21 cellular contexts compared by ENCODE assay signal in the genomic region with DNA sequence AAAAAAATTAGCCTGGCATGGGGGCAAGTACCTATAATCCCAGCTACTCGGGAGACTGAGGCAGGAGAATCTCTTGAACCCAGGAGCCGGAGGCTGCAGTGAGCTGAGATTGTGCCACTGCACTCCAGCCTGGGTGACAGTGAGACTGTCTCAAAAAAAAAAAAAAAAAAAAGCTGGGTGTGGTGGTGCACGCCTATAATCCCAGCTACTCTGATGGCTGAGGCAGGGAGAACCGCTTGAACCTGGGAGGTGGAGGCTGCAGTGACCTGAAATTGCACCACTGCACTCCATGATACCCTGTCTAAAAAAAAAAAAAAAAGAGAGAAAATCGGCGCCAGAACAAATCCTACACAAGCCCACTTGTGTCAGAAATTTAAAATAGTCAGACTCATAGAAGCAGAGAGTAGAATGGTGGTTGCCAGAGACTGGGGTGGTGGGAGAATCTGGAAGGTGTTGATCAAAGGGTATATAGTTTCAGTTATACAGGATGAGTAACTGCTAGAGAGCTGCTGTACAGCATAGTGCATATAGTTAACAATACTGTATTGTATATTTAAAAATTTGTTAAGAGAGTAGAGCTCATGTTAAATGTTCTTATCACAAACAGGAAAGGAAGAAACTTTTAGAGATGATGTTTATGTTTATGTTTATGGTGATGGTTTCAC. TPM values are rescaled to one million over a fixed set of nuclear protein-coding genes. Genes with fewer than 3 reads are reported as not detected.
A peak's percentile ranks its signal among the peaks of the same experiment; 100 is the strongest.
DNase-seq lines count a peak whose midpoint lies in the region; ATAC-seq lines count a peak whose summit lies in the region.
"Had no signal": no experiment of that assay in that cellular context is flagged by ENCODE, and none has a peak within 500 bp of the region (broad histone marks: within the 10 kb centered on the region; RNA-seq: fewer than 3 reads in every experiment).

No MANE protein-coding gene starts in this region.

- no peaks in the 10 kb centered on the region for H3K9me3 Mint-ChIP-seq in activated CD4-positive, alpha-beta T cell treated with anti-CD3 and anti-CD28 coated beads, Interleukin-2, amount 10 ng/mL, durations not matched to agents 7 days and 5 days
- H3K9me3 Mint-ChIP-seq: stimulated activated naive B cell treated with anti-CD40 and anti-IgM and Interleukin-4, amounts not matched to agents 10 μg/mL and 1 μg/mL and 100 μg/mL, for 72 hours had no signal

- CTCF ChIA-PET in activated CD4-positive, alpha-beta T cell treated with anti-CD3 and anti-CD28 coated beads, Interleukin-2, amount 10 ng/mL, durations not matched to agents 7 days and 5 days (lab: Charles Lee), result interaction anchor here (1.7 kb wide), 1 partner anchor 11 kb away, joined by 7 read pairs; the partner anchor contains the start of gene DIP2A

- H3K4me1 Mint-ChIP-seq in activated CD4-positive, alpha-beta T cell treated with anti-CD3 and anti-CD28 coated beads, Interleukin-2, amount 10 ng/mL, durations not matched to agents 7 days and 5 days, result peaks cover 22% of the 10 kb centered on the region

- no peak overlapping the region for H3K27ac Mint-ChIP-seq in activated CD4-positive, alpha-beta T cell treated with anti-CD3 and anti-CD28 coated beads, Interleukin-2, amount 10 ng/mL, durations not matched to agents 7 days and 5 days
- H3K27ac Mint-ChIP-seq: stimulated activated naive B cell treated with anti-CD40 and anti-IgM and Interleukin-4, amounts not matched to agents 10 μg/mL and 1 μg/mL and 100 μg/mL, for 72 hours had no signal

- DNase-seq in activated CD4-positive, alpha-beta T cell treated with anti-CD3 and anti-CD28 coated beads for 48 hours, result peak; percentile 17
- no peak for DNase-seq in activated CD4-positive, alpha-beta T cell treated with anti-CD3 and anti-CD28 coated beads, Interleukin-2, amount 10 ng/mL, durations not matched to agents 7 days and 5 days
- DNase-seq in stimulated activated CD4-positive, alpha-beta T cell treated with anti-CD3 and anti-CD28 coated beads, Interleukin-15, amount 100 ng/mL, for 24 hours, result peak; percentile 14
- no peak for DNase-seq in stimulated activated CD4-positive, alpha-beta T cell treated with anti-CD3 and anti-CD28 coated beads, Interleukin-2, amount 100 ng/mL, for 48 hours
- no peak for DNase-seq in left colon
- no peak for DNase-seq in NAMALWA (ENCODE audit: low spot score)
- DNase-seq: activated effector memory CD4-positive, alpha-beta T cell treated with Interleukin-2 at 50 U/mL for 16 hours; body of pancreas; cerebellar nuclear complex; DMS79 treated with DMSO at 0.1 percent for 48 hours; dorsolateral prefrontal cortex; esophagus squamous epithelium; foreskin keratinocyte; heart left ventricle; NCI-H774; stimulated activated naive B cell treated with anti-CD40 and anti-IgM and Interleukin-4, amounts not matched to agents 10 μg/mL and 1 μg/mL and 100 μg/mL, for 72 hours; SW 1271; T1000 had no signal

- intact Hi-C loops in left colon (cut with DNase I, micrococcal nuclease), result no loop called here

- peaks cover 21% of the 10 kb centered on the region for H3K36me3 Mint-ChIP-seq in activated CD4-positive, alpha-beta T cell treated with anti-CD3 and anti-CD28 coated beads, Interleukin-2, amount 10 ng/mL, durations not matched to agents 7 days and 5 days (ENCODE audit: low read depth)

- POLR2A ChIA-PET in activated CD4-positive, alpha-beta T cell treated with anti-CD3 and anti-CD28 coated beads, Interleukin-2, amount 10 ng/mL, durations not matched to agents 7 days and 5 days (lab: Charles Lee), result no interaction called here

- no peaks in the 10 kb centered on the region for H3K27me3 Mint-ChIP-seq in activated CD4-positive, alpha-beta T cell treated with anti-CD3 and anti-CD28 coated beads, Interleukin-2, amount 10 ng/mL, durations not matched to agents 7 days and 5 days
- H3K27me3 Mint-ChIP-seq: stimulated activated naive B cell treated with anti-CD40 and anti-IgM and Interleukin-4, amounts not matched to agents 10 μg/mL and 1 μg/mL and 100 μg/mL, for 72 hours had no signal

- no peak overlapping the region for H3K4me3 Mint-ChIP-seq in activated CD4-positive, alpha-beta T cell treated with anti-CD3 and anti-CD28 coated beads, Interleukin-2, amount 10 ng/mL, durations not matched to agents 7 days and 5 days
- H3K4me3 Mint-ChIP-seq: stimulated activated naive B cell treated with anti-CD40 and anti-IgM and Interleukin-4, amounts not matched to agents 10 μg/mL and 1 μg/mL and 100 μg/mL, for 72 hours had no signal

- ATAC-seq in left colon (peak; percentile 51), HG03159 (IDR thresholded peaks at IDR 0.05; ENCODE audit: unreplicated experiment) (no peak), HG03439 (IDR thresholded peaks at IDR 0.05; ENCODE audit: unreplicated experiment) (no peak)
- ATAC-seq: body of pancreas; foreskin keratinocyte; HCT116; heart left ventricle; stimulated activated naive B cell treated with anti-CD40 and anti-IgM and Interleukin-4, amounts not matched to agents 10 μg/mL and 1 μg/mL and 100 μg/mL, for 72 hours had no signal

RNA-seq across cellular contexts. Expression of gene DIP2A, which starts 9.6 kb away (rescaled TPM):
- 10 to 100 TPM; 57.6 to 62.1 TPM for total RNA-seq in activated CD4-positive, alpha-beta T cell treated with anti-CD3 and anti-CD28 coated beads, Interleukin-2, amount 10 ng/mL, durations not matched to agents 7 days and 5 days
- 10 to 100 TPM; 46.3 to 48.3 TPM for total RNA-seq in left colon

Comparison
In these comparisons a context has a peak if more than half of its experiments do, and no peak if none do; other contexts are left out.
1. DNase-seq: peak in activated CD4-positive, alpha-beta T cell treated with anti-CD3 and anti-CD28 coated beads for 48 hours (single experiment) and stimulated activated CD4-positive, alpha-beta T cell treated with anti-CD3 and anti-CD28 coated beads, Interleukin-15, amount 100 ng/mL, for 24 hours (single experiment); none in activated CD4-positive, alpha-beta T cell treated with anti-CD3 and anti-CD28 coated beads, Interleukin-2, amount 10 ng/mL, durations not matched to agents 7 days and 5 days (single experiment), stimulated activated CD4-positive, alpha-beta T cell treated with anti-CD3 and anti-CD28 coated beads, Interleukin-2, amount 100 ng/mL, for 48 hours (0 of 2), left colon (0 of 2) and NAMALWA (single experiment).